Comparison of ENCODE assay signal across 32 cellular contexts in genomic region chr18:73331212-73331772, GRCh38.
"Had no signal": no experiment of that assay in that cellular context is flagged by ENCODE, and none has a peak within 500 bp of the region (broad histone marks: within the 10 kb centered on the region; RNA-seq: fewer than 3 reads in every experiment).

No MANE protein-coding gene starts in this region.

- DNase-seq: activated CD4-positive, alpha-beta memory T cell treated with anti-CD3 and anti-CD28 coated beads for 36 hours; activated CD4-positive, alpha-beta T cell treated with anti-CD3 and anti-CD28 coated beads, Interleukin-2, amount 10 ng/mL, durations not matched to agents 24 days and 14 days; activated CD4-positive, CD25-positive, alpha-beta regulatory T cell treated with anti-CD3 and anti-CD28 coated beads, Interleukin-2, amount 50 U/mL, for 72 hours; activated CD8-positive, alpha-beta memory T cell treated with anti-CD3 and anti-CD28 coated beads, Interleukin-2, amount 50 U/mL, for 4 hours; activated effector memory CD4-positive, alpha-beta T cell treated with anti-CD3 and anti-CD28 coated beads, Interleukin-2, amount 50 U/mL, for 16 hours; activated naive CD4-positive, alpha-beta T cell treated with anti-CD3 and anti-CD28 coated beads for 36 hours; activated naive CD8-positive, alpha-beta T cell treated with anti-CD3 and anti-CD28 coated beads for 36 hours; activated T-cell treated with anti-CD3 and anti-CD28 coated beads, Interleukin-2, amount 50 U/mL, for 1 hour; adrenal gland; aorta; body of pancreas; cerebellar nuclear complex; colonic mucosa; effector CD8-positive, alpha-beta T cell; islet precursor cell; left cardiac atrium; left ventricle myocardium superior; naive B cell; nephron progenitor cell; ovary; right lobe of liver; stimulated activated CD4-positive, alpha-beta T cell treated with anti-CD3 and anti-CD28 coated beads, Interleukin-12 subunit alpha, Interleukin-12 subunit beta, amount 100 ng/mL, for 4 hours; stimulated activated CD4-positive, alpha-beta T cell treated with anti-CD3 and anti-CD28 coated beads, Interleukin-4, amount 100 ng/mL, for 1 hour; stimulated activated naive CD8-positive, alpha-beta T cell treated with anti-CD3 and anti-CD28 coated beads, Interleukin-15, Interleukin-2, amounts not matched to agents 100 U/mL and 50 U/mL, for 24 hours; T-helper 17 cell; T1000; testis; transverse colon; WERI-Rb-1 had no signal

- H3K9me3 ChIP-seq: adrenal gland, body of pancreas, colonic mucosa, gastroesophageal sphincter, ovary, right lobe of liver, testis, transverse colon had no signal

- H3K27me3 ChIP-seq: adrenal gland, body of pancreas, cardiac muscle cell, colonic mucosa, gastroesophageal sphincter, hepatocyte, ovary, right lobe of liver, testis, transverse colon had no signal

- H3K4me2 ChIP-seq: hepatocyte had no signal

- H3K4me1 ChIP-seq: adrenal gland, body of pancreas, colonic mucosa, gastroesophageal sphincter, right lobe of liver, testis, transverse colon had no signal

- H2AFZ ChIP-seq: hepatocyte had no signal

- ATAC-seq: body of pancreas; gastroesophageal sphincter; left cardiac atrium; left ventricle myocardium superior; right lobe of liver; stimulated activated naive CD8-positive, alpha-beta T cell treated with anti-CD3 and anti-CD28 coated beads, Interleukin-15, Interleukin-2, amounts not matched to agents 100 U/mL and 50 U/mL, for 24 hours; T-helper 17 cell had no signal

- H3K4me3 ChIP-seq: adrenal gland, body of pancreas, cardiac muscle cell, colonic mucosa, gastroesophageal sphincter, hepatocyte, ovary, right lobe of liver, testis, transverse colon had no signal

- H3K79me2 ChIP-seq: hepatocyte had no signal

- H3K27ac ChIP-seq: adrenal gland, body of pancreas, cardiac muscle cell, colonic mucosa, gastroesophageal sphincter, hepatocyte, ovary, right lobe of liver, testis, transverse colon, WERI-Rb-1 had no signal

- H3K36me3 ChIP-seq: adrenal gland, cardiac muscle cell, colonic mucosa, gastroesophageal sphincter, ovary, right lobe of liver, transverse colon, WERI-Rb-1 had no signal
